16 cellular contexts compared by ENCODE assay signal in genomic region chr5:1027631-1028441, GRCh38. TPM values are rescaled to one million over a fixed set of nuclear protein-coding genes. Genes with fewer than 3 reads are reported as not detected.
"Had no signal": no experiment of that assay in that cellular context is flagged by ENCODE, and none has a peak within 500 bp of the region (broad histone marks: within the 10 kb centered on the region; RNA-seq: fewer than 3 reads in every experiment).

No MANE protein-coding gene starts in this region.

- H3K4me3 ChIP-seq: ovary, thyroid gland had no signal

- H3K9me3 ChIP-seq: ovary, thyroid gland had no signal

- H3K36me3 ChIP-seq: ovary, thyroid gland had no signal

- H3K36me3 Mint-ChIP-seq: activated CD8-positive, alpha-beta memory T cell treated with anti-CD3 and anti-CD28 coated beads, Interleukin-2, amount 10 ng/mL, durations not matched to agents 7 days and 5 days; activated naive CD8-positive, alpha-beta T cell; brain; immature natural killer cell had no signal

- H3K27me3 ChIP-seq: ovary, thyroid gland had no signal

- DNase-seq: activated CD4-positive, alpha-beta T cell treated with anti-CD3 and anti-CD28 coated beads for 1 hour; activated CD4-positive, alpha-beta T cell treated with anti-CD3 and anti-CD28 coated beads, Interleukin-2, amount 50 U/mL, for 48 hours; activated CD8-positive, alpha-beta memory T cell treated with anti-CD3 and anti-CD28 coated beads, Interleukin-2, amount 10 ng/mL, durations not matched to agents 7 days and 5 days; activated effector memory CD4-positive, alpha-beta T cell treated with anti-CD3 and anti-CD28 coated beads, Interleukin-2, amount 50 U/mL, for 16 hours; activated T-cell treated with anti-CD3 and anti-CD28 coated beads, Interleukin-2, amount 50 U/mL, for 24 hours; amygdala; dermis blood vessel endothelial cell; endodermal cell; erythroblast; immature natural killer cell; left colon; small intestine; thyroid gland had no signal

- H3K27ac Mint-ChIP-seq: activated CD8-positive, alpha-beta memory T cell treated with anti-CD3 and anti-CD28 coated beads, Interleukin-2, amount 10 ng/mL, durations not matched to agents 7 days and 5 days; activated naive CD8-positive, alpha-beta T cell; activated T-cell treated with anti-CD3 and anti-CD28 coated beads, Interleukin-2, amount 50 U/mL, for 24 hours; endodermal cell; immature natural killer cell had no signal

- H3K27me3 Mint-ChIP-seq: activated CD8-positive, alpha-beta memory T cell treated with anti-CD3 and anti-CD28 coated beads, Interleukin-2, amount 10 ng/mL, durations not matched to agents 7 days and 5 days; activated naive CD8-positive, alpha-beta T cell; brain had no signal

- H3K4me1 ChIP-seq: thyroid gland had no signal

- ATAC-seq: activated CD8-positive, alpha-beta memory T cell treated with anti-CD3 and anti-CD28 coated beads, Interleukin-2, amount 10 ng/mL, durations not matched to agents 7 days and 5 days; left colon had no signal

- FAIRE-seq: small intestine had no signal

- H3K4me1 Mint-ChIP-seq: activated CD8-positive, alpha-beta memory T cell treated with anti-CD3 and anti-CD28 coated beads, Interleukin-2, amount 10 ng/mL, durations not matched to agents 7 days and 5 days; endodermal cell; immature natural killer cell had no signal

- H3K4me3 Mint-ChIP-seq: activated CD8-positive, alpha-beta memory T cell treated with anti-CD3 and anti-CD28 coated beads, Interleukin-2, amount 10 ng/mL, durations not matched to agents 7 days and 5 days; activated naive CD8-positive, alpha-beta T cell; activated T-cell treated with anti-CD3 and anti-CD28 coated beads, Interleukin-2, amount 50 U/mL, for 24 hours; brain; endodermal cell; immature natural killer cell had no signal

- H3K27ac ChIP-seq: ovary, thyroid gland had no signal

RNA-seq across cellular contexts. Expression of gene NKD2, which starts 19.2 kb away (rescaled TPM):
- polyA plus RNA-seq: immature natural killer cell had no signal
